In genomic region chr9:70352356-70352755, GRCh38 we compare ENCODE assay signal across 19 cellular contexts.
DNase-seq lines count a peak whose midpoint lies in the region; ATAC-seq, FAIRE-seq and TF ChIP-seq lines count a peak whose summit lies in the region.
"Had no signal": no experiment of that assay in that cellular context is flagged by ENCODE, and none has a peak within 500 bp of the region (broad histone marks: within the 10 kb centered on the region; RNA-seq: fewer than 3 reads in every experiment).

No MANE protein-coding gene starts in this region.

- H3K36me3 ChIP-seq in astrocyte (ENCODE audit: insufficient read depth, low read length) (peaks cover 21% of the 10 kb centered on the region), tibial artery (peaks cover 14 to 50% (median 39%) of the 10 kb centered on the region in 3 donors), BE2C (peaks cover 32% of the 10 kb centered on the region)

- no peaks in the 10 kb centered on the region for H4K20me1 ChIP-seq in astrocyte (ENCODE audit: insufficient read depth, low read length)

- H3K27ac ChIP-seq in astrocyte (ENCODE audit: low read depth, low read length) = no peak overlapping the region
- H3K27ac ChIP-seq in tibial artery = peak overlapping the region; percentile 4 to 5
- H3K27ac ChIP-seq: 22Rv1, psoas muscle, WERI-Rb-1 had no signal

- no peak overlapping the region for H3K9ac ChIP-seq in astrocyte (ENCODE audit: low read length)

- DNase-seq in activated T-cell treated with anti-CD3 and anti-CD28 coated beads, Interleukin-2, amount 50 U/mL, for 24 hours = no peak
- DNase-seq in activated T-cell treated with anti-CD3 and anti-CD28 coated beads for 4 hours = no peak
- DNase-seq in astrocyte (ENCODE audit: low read depth) = peak; percentile 60
- peak; percentile 72 for DNase-seq in fibroblast of peridontal ligament (ENCODE audit: extremely low read depth)
- DNase-seq in tibial artery = no peak
- DNase-seq in BE2C = no peak
- no peak for DNase-seq in middle frontal gyrus (ENCODE audit: extremely low spot score, low spot score)
- DNase-seq: activated CD8-positive, alpha-beta T cell treated with anti-CD3 and anti-CD28 coated beads, Interleukin-2, amount 10 ng/mL, durations not matched to agents 7 days and 5 days; heart right ventricle; mesendoderm; NCI-H1694; nephron progenitor cell; psoas muscle; stimulated activated naive B cell treated with anti-CD40 and anti-IgM and Interleukin-4, amounts not matched to agents 10 μg/mL and 1 μg/mL and 100 μg/mL, for 72 hours; upper lobe of left lung; WERI-Rb-1 had no signal

- ATAC-seq in HG03354 (IDR thresholded peaks at IDR 0.05; ENCODE audit: poor library complexity, severe bottlenecking, unreplicated experiment) = no peak
- ATAC-seq: activated CD8-positive, alpha-beta T cell treated with anti-CD3 and anti-CD28 coated beads, Interleukin-2, amount 10 ng/mL, durations not matched to agents 7 days and 5 days; stimulated activated naive B cell treated with anti-CD40 and anti-IgM and Interleukin-4, amounts not matched to agents 10 μg/mL and 1 μg/mL and 100 μg/mL, for 72 hours had no signal

- H3K27ac Mint-ChIP-seq in activated T-cell treated with anti-CD3 and anti-CD28 coated beads, Interleukin-2, amount 50 U/mL, for 24 hours = peak overlapping the region; percentile 52
- H3K27ac Mint-ChIP-seq in astrocyte (ENCODE audit: unreplicated experiment) = no peak overlapping the region
- H3K27ac Mint-ChIP-seq: nephron progenitor cell had no signal

- H3K4me3 ChIP-seq in astrocyte (ENCODE audit: insufficient read depth, low read depth, low read length) (no peak overlapping the region), tibial artery (no peak overlapping the region), BE2C (ENCODE audit: low read depth, low read length) (no peak overlapping the region)
- H3K4me3 ChIP-seq: heart right ventricle, psoas muscle, upper lobe of left lung had no signal

- H3K9me3 ChIP-seq in astrocyte (ENCODE audit: insufficient read depth, low read depth, low read length) (no peaks in the 10 kb centered on the region), tibial artery (no peaks in the 10 kb centered on the region), BE2C (no peaks in the 10 kb centered on the region)
- H3K9me3 ChIP-seq: heart right ventricle, psoas muscle, upper lobe of left lung had no signal

- intact Hi-C loops in tibial artery (cut with DNase I; ENCODE audit: low total_unique reads) = loop anchor here (5.0 to 10.0 kb wide), 3 partner anchors 52 to 250 kb away; no protein-coding TSS in a partner anchor

- H3K9me3 Mint-ChIP-seq in activated T-cell treated with anti-CD3 and anti-CD28 coated beads, Interleukin-2, amount 50 U/mL, for 24 hours = no peaks in the 10 kb centered on the region
- H3K9me3 Mint-ChIP-seq in astrocyte (ENCODE audit: unreplicated experiment) = no peaks in the 10 kb centered on the region
- H3K9me3 Mint-ChIP-seq: nephron progenitor cell; stimulated activated naive B cell treated with anti-CD40 and anti-IgM and Interleukin-4, amounts not matched to agents 10 μg/mL and 1 μg/mL and 100 μg/mL, for 72 hours had no signal

- TF ChIP-seq CTCF in astrocyte (IDR thresholded peaks at IDR 0.05; ENCODE audit: insufficient read depth, low read depth, low read length) (no peak), tibial artery (IDR thresholded peaks at IDR 0.05) (no peak), BE2C (IDR thresholded peaks at IDR 0.05; ENCODE audit: low read depth, low read length) (no peak)

- no peak for FAIRE-seq in astrocyte (lab: Jason Lieb, UNC)
- FAIRE-seq: keratinocyte had no signal

- no peak overlapping the region for H2AFZ ChIP-seq in astrocyte (ENCODE audit: low read depth, low read length)

- H3K4me1 ChIP-seq in astrocyte (ENCODE audit: insufficient read depth, low read length) (no peaks in the 10 kb centered on the region), tibial artery (peaks cover 0 to 21% (median 0%) of the 10 kb centered on the region in 4 donors), BE2C (no peaks in the 10 kb centered on the region)
- H3K4me1 ChIP-seq: upper lobe of left lung had no signal

- H3K4me1 Mint-ChIP-seq in activated T-cell treated with anti-CD3 and anti-CD28 coated beads, Interleukin-2, amount 50 U/mL, for 24 hours (ENCODE audit: low read depth) = peaks cover 2% of the 10 kb centered on the region
- H3K4me1 Mint-ChIP-seq in astrocyte (ENCODE audit: low read depth, unreplicated experiment) = no peaks in the 10 kb centered on the region
- H3K4me1 Mint-ChIP-seq: nephron progenitor cell had no signal

- H3K4me2 ChIP-seq in astrocyte (ENCODE audit: low read length) = no peak overlapping the region

- H3K79me2 ChIP-seq in astrocyte (ENCODE audit: insufficient read depth, low read length) = no peaks in the 10 kb centered on the region

- no peaks in the 10 kb centered on the region for H3K27me3 Mint-ChIP-seq in activated T-cell treated with anti-CD3 and anti-CD28 coated beads, Interleukin-2, amount 50 U/mL, for 24 hours
- no peaks in the 10 kb centered on the region for H3K27me3 Mint-ChIP-seq in astrocyte (ENCODE audit: low read depth, unreplicated experiment)
- H3K27me3 Mint-ChIP-seq: stimulated activated naive B cell treated with anti-CD40 and anti-IgM and Interleukin-4, amounts not matched to agents 10 μg/mL and 1 μg/mL and 100 μg/mL, for 72 hours had no signal

- no peak overlapping the region for H3K4me3 Mint-ChIP-seq in activated T-cell treated with anti-CD3 and anti-CD28 coated beads, Interleukin-2, amount 50 U/mL, for 24 hours
- H3K4me3 Mint-ChIP-seq in astrocyte (ENCODE audit: unreplicated experiment) = no peak overlapping the region
- H3K4me3 Mint-ChIP-seq: activated CD8-positive, alpha-beta T cell treated with anti-CD3 and anti-CD28 coated beads, Interleukin-2, amount 10 ng/mL, durations not matched to agents 7 days and 5 days; nephron progenitor cell; stimulated activated naive B cell treated with anti-CD40 and anti-IgM and Interleukin-4, amounts not matched to agents 10 μg/mL and 1 μg/mL and 100 μg/mL, for 72 hours had no signal

- H3K27me3 ChIP-seq in astrocyte (ENCODE audit: insufficient read depth, low read length) (no peaks in the 10 kb centered on the region), tibial artery (no peaks in the 10 kb centered on the region), BE2C (no peaks in the 10 kb centered on the region)
- H3K27me3 ChIP-seq: heart right ventricle, upper lobe of left lung had no signal

- H3K36me3 Mint-ChIP-seq in activated T-cell treated with anti-CD3 and anti-CD28 coated beads, Interleukin-2, amount 50 U/mL, for 24 hours (ENCODE audit: low read depth) = peaks cover 60% of the 10 kb centered on the region
- no peaks in the 10 kb centered on the region for H3K36me3 Mint-ChIP-seq in astrocyte (ENCODE audit: low read depth, unreplicated experiment)

Comparison
In these comparisons a context has a peak if more than half of its experiments do, and no peak if none do; other contexts are left out.
1. DNase-seq: peak in astrocyte (single experiment) and fibroblast of peridontal ligament (single experiment); none in activated T-cell treated with anti-CD3 and anti-CD28 coated beads, Interleukin-2, amount 50 U/mL, for 24 hours (single experiment), activated T-cell treated with anti-CD3 and anti-CD28 coated beads for 4 hours (single experiment), tibial artery (0 of 2), BE2C (single experiment) and middle frontal gyrus (single experiment).